Comparison of ENCODE assay signal across 1 cellular context in genomic region chr13:21071894-21072293, GRCh38.
TF ChIP-seq lines count a peak whose summit lies in the region.

No MANE protein-coding gene starts in this region.

TF ChIP-seq in IMR-90, 13 proteins besides CTCF, POLR2A, EP300 and RAD21:
- TF ChIP-seq BHLHE40 (IDR thresholded peaks at IDR 0.05; ENCODE audit: low read depth, low read length) (no peak), MXI1 (IDR thresholded peaks at IDR 0.05; ENCODE audit: borderline replicate concordance, low read depth, low read length) (no peak), FOS (IDR thresholded peaks at IDR 0.05; ENCODE audit: low read depth, low read length) (no peak), ELK1 (IDR thresholded peaks at IDR 0.05; ENCODE audit: borderline replicate concordance, low read depth, low read length) (no peak), RFX5 (IDR thresholded peaks at IDR 0.05; ENCODE audit: low read depth, low read length) (no peak), CEBPB (IDR thresholded peaks at IDR 0.05; ENCODE audit: low read depth, low read length) (no peak), RCOR1 (IDR thresholded peaks at IDR 0.05; ENCODE audit: insufficient replicate concordance, low read length) (no peak)
